In the genomic region with DNA sequence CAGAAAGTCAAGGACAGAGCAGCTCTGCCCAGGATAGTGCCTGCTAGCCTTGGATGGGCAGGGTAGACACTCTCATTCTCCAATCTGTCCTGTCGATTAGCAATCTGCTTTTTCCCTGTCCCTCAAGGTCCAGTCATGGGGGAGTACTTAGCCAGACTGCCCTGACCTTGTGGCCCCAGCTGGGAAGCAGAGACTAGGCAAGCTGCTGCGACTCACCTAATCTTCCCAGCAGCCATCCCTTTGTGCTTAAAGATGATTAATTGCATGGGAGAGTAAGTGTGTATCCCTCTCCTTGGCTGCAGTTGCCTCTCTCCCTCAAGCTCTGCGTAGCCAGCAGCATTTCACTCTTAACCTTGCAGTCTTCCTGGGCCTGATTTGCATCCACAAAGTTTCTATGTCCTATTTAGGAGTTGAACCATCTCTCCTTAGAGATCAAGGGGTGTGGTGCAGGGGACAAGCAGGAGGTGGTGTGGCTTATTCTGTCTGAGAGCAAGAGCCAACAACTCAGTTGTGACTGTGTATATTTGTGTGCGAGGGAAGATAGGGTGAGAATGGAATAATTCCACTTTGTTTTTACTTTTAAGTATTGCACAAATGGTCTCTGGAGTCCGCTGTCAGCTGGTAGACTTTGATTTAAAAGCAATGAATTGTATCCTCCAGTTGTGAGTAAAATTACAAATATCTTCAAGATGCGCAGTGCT, we compare ENCODE assay signal across 14 cellular contexts.
DNase-seq lines count a peak whose midpoint lies in the region; ATAC-seq and TF ChIP-seq lines count a peak whose summit lies in the region.
"Had no signal": no experiment of that assay in that cellular context is flagged by ENCODE, and none has a peak within 500 bp of the region (broad histone marks: within the 10 kb centered on the region; RNA-seq: fewer than 3 reads in every experiment).

No MANE protein-coding gene starts in this region.

- ATAC-seq in HG02763 (IDR thresholded peaks at IDR 0.05; ENCODE audit: unreplicated experiment): no peak
- ATAC-seq: GM23338 had no signal

- no peaks in the 10 kb centered on the region for H3K9me3 ChIP-seq in testis
- peaks cover 0 to 6% (median 0%) of the 10 kb centered on the region in 4 donors for H3K9me3 ChIP-seq in stomach

- TF ChIP-seq POLR2A in testis (IDR thresholded peaks at IDR 0.05) (no peak), stomach (IDR thresholded peaks at IDR 0.05) (no peak)

- TF ChIP-seq CTCF in fibroblast of the aortic adventitia (IDR thresholded peaks at IDR 0.05; ENCODE audit: insufficient read depth, low read length) (no peak), testis (IDR thresholded peaks at IDR 0.05) (no peak), stomach (IDR thresholded peaks at IDR 0.05) (no peak)

- TF ChIP-seq EP300 in stomach (IDR thresholded peaks at IDR 0.05): no peak

- peak; percentile 21 for DNase-seq in NCI-H2227 (lab: John Stamatoyannopoulos, UW; ENCODE audit: unreplicated experiment)
- no peak for DNase-seq in NCI-H2227 treated with DMSO at 0.1 percent for 48 hours (lab: John Stamatoyannopoulos, UW)
- DNase-seq in NCI-H82 treated with DMSO at 0.1 percent for 48 hours (lab: John Stamatoyannopoulos, UW; ENCODE audit: unreplicated experiment): peak; percentile 71
- peak; percentile 34 for DNase-seq in fibroblast of the aortic adventitia (ENCODE audit: low read depth)
- peak; percentile 39 for DNase-seq in testis
- DNase-seq in AG08395 (ENCODE audit: low spot score): no peak
- no peak for DNase-seq in stomach
- DNase-seq: 8988T, NCI-H2029 had no signal

- H3K4me3 ChIP-seq in fibroblast of the aortic adventitia (ENCODE audit: low read depth, low read length): no peak overlapping the region
- H3K4me3 ChIP-seq in testis: no peak overlapping the region
- no peak overlapping the region for H3K4me3 ChIP-seq in stomach
- H3K4me3 ChIP-seq: GM23338, PC-9 had no signal

- intact Hi-C loops in testis (cut with DNase I; ENCODE audit: low total_unique reads) (no loop called here), stomach (cut with DNase I; ENCODE audit: low total_unique reads) (no loop called here)

- H3K36me3 ChIP-seq in testis (ENCODE audit: low read depth, missing control alignments) (no peaks in the 10 kb centered on the region), stomach (no peaks in the 10 kb centered on the region)

- H3K4me1 ChIP-seq in testis (peaks cover 9% of the 10 kb centered on the region), stomach (no peaks in the 10 kb centered on the region)

- H3K27me3 ChIP-seq in testis: no peaks in the 10 kb centered on the region
- no peaks in the 10 kb centered on the region for H3K27me3 ChIP-seq in stomach

- 52 to 68% methylated on average over 6 of the region's 6 CpGs for WGBS in testis, 2 donors
- WGBS in stomach, 5 donors: 68 to 79% (median 73%) methylated on average over 6 of the region's 6 CpGs

- H3K27ac ChIP-seq in testis (no peak overlapping the region), stomach (no peak overlapping the region)
- H3K27ac ChIP-seq: C4-2B, KMS-11, PC-9 had no signal

Comparison
In these comparisons a context has a peak if more than half of its experiments do, and no peak if none do; other contexts are left out.
1. DNase-seq: peak in NCI-H2227 (single experiment), NCI-H82 treated with DMSO at 0.1 percent for 48 hours (single experiment), fibroblast of the aortic adventitia (single experiment) and testis (single experiment); none in NCI-H2227 treated with DMSO at 0.1 percent for 48 hours (single experiment), AG08395 (single experiment) and stomach (single experiment).